7 cellular contexts compared by ENCODE assay signal in the genomic region with DNA sequence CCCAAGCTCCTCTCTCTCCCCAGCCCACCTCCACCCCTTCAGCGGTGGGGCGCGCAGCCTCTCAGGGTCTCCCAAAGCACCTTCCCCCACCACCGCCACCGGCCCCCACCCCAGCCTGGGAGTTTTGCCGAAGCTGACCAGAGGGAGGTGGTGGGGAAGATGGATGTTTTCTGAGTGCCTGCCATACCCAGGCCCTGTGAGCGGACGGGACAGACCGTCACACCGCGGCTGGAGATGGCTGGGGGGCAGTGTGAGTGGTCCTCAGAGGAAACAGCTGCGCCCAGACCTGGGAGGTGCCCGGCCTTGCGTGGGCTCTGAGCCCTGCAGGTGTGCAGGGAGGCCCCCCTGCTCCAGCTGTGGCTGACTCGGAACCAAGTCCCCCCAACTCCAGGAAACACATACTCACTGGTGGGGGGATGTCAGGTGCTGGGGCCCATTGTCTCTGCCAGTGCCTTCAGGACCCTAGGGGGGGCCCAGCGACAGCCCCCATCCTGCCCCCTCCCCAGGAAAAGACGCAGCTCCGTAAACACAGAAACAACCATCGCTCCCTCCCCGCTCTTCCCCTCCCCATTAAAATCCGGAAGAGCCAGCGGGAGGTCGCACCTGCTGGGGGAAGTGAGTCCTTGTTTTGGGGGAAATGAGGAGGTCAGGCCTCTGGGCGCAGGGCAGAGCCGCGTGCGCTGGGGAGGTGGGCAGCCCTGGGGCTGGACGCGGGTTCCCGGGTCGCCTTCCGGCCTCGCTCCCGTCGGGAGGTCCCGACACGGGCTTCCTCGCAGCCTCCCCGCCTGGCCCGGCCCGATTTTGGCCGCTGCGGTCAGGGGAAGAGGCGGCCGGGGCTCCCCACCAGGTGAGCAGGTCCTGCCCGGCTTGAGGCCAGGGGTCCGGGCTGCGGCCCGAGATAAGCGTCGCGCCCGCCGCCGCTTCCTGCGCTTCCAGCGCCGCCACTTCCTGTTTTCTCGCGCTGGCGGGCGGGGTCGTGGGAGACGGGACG. TPM values are rescaled to one million over a fixed set of nuclear protein-coding genes. Genes with fewer than 3 reads are reported as not detected.
DNase-seq lines count a peak whose midpoint lies in the region; ATAC-seq, FAIRE-seq and TF ChIP-seq lines count a peak whose summit lies in the region.

No MANE protein-coding gene starts in this region.

- CTCF ChIA-PET in H1 (lab: Charles Lee; ENCODE audit: partially characterized antibody) = interaction anchor here (0.6 to 7.3 kb wide), 10 partner anchors 8 to 242 kb away, joined by 3 to 73 read pairs (median 8); a partner anchor contains a TSS

- TF ChIP-seq CTCF in H1 (IDR thresholded peaks at IDR 0.05; ENCODE audit: control extremely low read depth in 1 of 3, insufficient read depth in 1 of 3, low read depth in 1 of 3, low read length in 3 of 3) (no peak), sigmoid colon (IDR thresholded peaks at IDR 0.05) (no peak)

- no peak overlapping the region for H4K91ac ChIP-seq in H1 (replicated peaks; ENCODE audit: insufficient read length, low read length)

- 18% methylated on average over 26 of the region's 65 CpGs; no CpG with 5 or more reads in 1 of the 2 experiments for WGBS in H1 (ENCODE audit: extremely low coverage in 1 of 2, insufficient coverage in 1 of 2, insufficient read length in 1 of 2, insufficient replicate concordance in 2 of 2, low coverage in 1 of 2, low lambda C conversion rate in 2 of 2, missing lambda C conversion rate in 1 of 2), 2 experiments
- 4 to 11% methylated on average over 65 of the region's 65 CpGs for WGBS in sigmoid colon, 2 donors

- no peak overlapping the region; the same call in 1 of the 2 replicates for H3K18ac ChIP-seq in H1 (ENCODE audit: extremely low read depth, low read length)

- no peak for FAIRE-seq in GM12892 (lab: Jason Lieb, UNC)
- no peak for FAIRE-seq in H1 (lab: Jason Lieb, UNC)

- in situ Hi-C loops in ACHN (cut with HindIII; ENCODE audit: low pct_ligation_motif_present, low pct_unique_long_range_greater_than_20kb, low sequenced_read_pairs) = no loop called here

- no peaks in the 10 kb centered on the region for H3K79me1 ChIP-seq in H1 (ENCODE audit: low read depth, low read length)

- no peak overlapping the region for H4K5ac ChIP-seq in H1 (ENCODE audit: insufficient read length, low read depth, low read length)

- no peak for ATAC-seq in HG03457 (IDR thresholded peaks at IDR 0.05; ENCODE audit: unreplicated experiment)
- ATAC-seq in HG02852 (IDR thresholded peaks at IDR 0.05; ENCODE audit: unreplicated experiment) = no peak

- H3K27me3 ChIP-seq in H1 (replicated peaks in 1 of 4; ENCODE audit: control insufficient read depth in 3 of 4, extremely low read depth in 1 of 4, insufficient read depth in 3 of 4, low read length in 3 of 4) (peaks cover 27 to 85% (median 70%) of the 10 kb centered on the region in 4 experiments), sigmoid colon (peaks cover 46 to 99% (median 90%) of the 10 kb centered on the region in 3 donors)

- DNase-seq in GM12892 (ENCODE audit: insufficient read length) (no peak), NOMO-1 treated with DMSO at 0.1 percent for 48 hours (lab: John Stamatoyannopoulos, UW; ENCODE audit: unreplicated experiment) (peak; percentile 28), H1 (ENCODE audit: low read depth in 1 of 2, low spot score in 2 of 2) (no peak), sigmoid colon (no peak), ACHN (no peak)

- TF ChIP-seq POLR2A in GM12892 (IDR thresholded peaks at IDR 0.05; ENCODE audit: low read depth, low read length) (peak; percentile 60; the same call in 1 of the 2 replicates), H1 (IDR thresholded peaks at IDR 0.05; ENCODE audit: control extremely low read depth in 1 of 2, low read depth in 2 of 2, low read length in 2 of 2) (no peak), sigmoid colon (IDR thresholded peaks at IDR 0.05) (no peak)

- no peak for TF ChIP-seq RAD21 in H1 (IDR thresholded peaks at IDR 0.05 in 1 of 2, conservative IDR thresholded peaks at IDR 0.05 in 1 of 2; ENCODE audit: low read depth in 2 of 2, low read length in 2 of 2)

- H2BK15ac ChIP-seq in H1 (ENCODE audit: low read length) = peak overlapping the region; percentile 16; the same call in 1 of the 2 replicates

- peak overlapping the region; percentile 68; the same call in 1 of the 2 replicates for H2BK12ac ChIP-seq in H1 (ENCODE audit: low read depth, low read length)

- peaks cover 3% of the 10 kb centered on the region; the same call in 1 of the 2 replicates for H3K23me2 ChIP-seq in H1 (ENCODE audit: low read depth, low read length)

- no peak overlapping the region for H3K4ac ChIP-seq in H1 (replicated peaks; ENCODE audit: insufficient read length, low read depth, low read length)

- H4K8ac ChIP-seq in H1 (ENCODE audit: extremely low read depth, insufficient read depth, low read length) = peak overlapping the region; percentile 62; the same call in 1 of the 2 replicates

- H3K9ac ChIP-seq in H1 (replicated peaks in 1 of 4; ENCODE audit: extremely low read depth in 1 of 4, low read depth in 3 of 4, low read length in 3 of 4) = no peak overlapping the region

- H3K4me3 ChIP-seq in H1 (ENCODE audit: extremely low read depth in 1 of 4, insufficient read depth in 2 of 4, low read depth in 3 of 4, low read length in 4 of 4) = peak overlapping the region; percentile 26 to 66 (median 41)
- H3K4me3 ChIP-seq in sigmoid colon = peak overlapping the region in 3 of 4 donors; percentile 16 to 45 (median 39)

- H2AFZ ChIP-seq in H1 (ENCODE audit: low read length) = no peak overlapping the region

- no peak overlapping the region for H2BK120ac ChIP-seq in H1 (replicated peaks; ENCODE audit: low read depth, low read length)

- no peak overlapping the region for H3K23ac ChIP-seq in H1 (ENCODE audit: insufficient read length)

- H4K20me1 ChIP-seq in H1 (replicated peaks in 1 of 2; ENCODE audit: control insufficient read depth in 1 of 2, insufficient read depth in 2 of 2, low read length in 2 of 2) = no peaks in the 10 kb centered on the region

- no peak overlapping the region; the same call in 1 of the 2 replicates for H2AK5ac ChIP-seq in H1 (ENCODE audit: low read depth, low read length)

- H3K36me3 ChIP-seq in H1 (ENCODE audit: control insufficient read depth in 2 of 4, insufficient read depth in 4 of 4, low read length in 3 of 4) (no peaks in the 10 kb centered on the region; a peak in 1 of 8 replicates), sigmoid colon (no peaks in the 10 kb centered on the region)

- H3K4me1 ChIP-seq in H1 (replicated peaks in 1 of 4; ENCODE audit: control insufficient read depth in 3 of 4, insufficient read depth in 4 of 4, low read length in 3 of 4) (peaks cover 0 to 21% (median 8%) of the 10 kb centered on the region in 4 experiments; a peak in 6 of 7 replicates), sigmoid colon (peaks cover 0 to 40% (median 33%) of the 10 kb centered on the region in 4 donors)

- H3K79me2 ChIP-seq in H1 (ENCODE audit: control insufficient read depth in 1 of 2, insufficient read depth in 2 of 2, low read length in 2 of 2) = no peaks in the 10 kb centered on the region

- intact Hi-C loops in sigmoid colon (cut with DNase I) = no loop called here

- no peak overlapping the region for H2BK5ac ChIP-seq in H1 (ENCODE audit: low read depth, low read length)

- TF ChIP-seq EP300 in H1 (IDR thresholded peaks at IDR 0.05; ENCODE audit: borderline replicate concordance in 1 of 2, low read depth in 2 of 2, low read length in 2 of 2) = no peak
- no peak for TF ChIP-seq EP300 in sigmoid colon (IDR thresholded peaks at IDR 0.05)

- no peak overlapping the region for H3K27ac ChIP-seq in H1 (ENCODE audit: low read depth, low read length)
- peak overlapping the region; percentile 10 to 69 (median 50) for H3K27ac ChIP-seq in sigmoid colon

- no peak overlapping the region; the same call in 1 of the 2 replicates for H2BK20ac ChIP-seq in H1 (ENCODE audit: low read length)

- peak overlapping the region; percentile 63 to 74; a peak in 3 of 4 replicates for H3K4me2 ChIP-seq in H1 (ENCODE audit: insufficient read depth in 1 of 2, low read depth in 2 of 2, low read length in 2 of 2)

- no peak overlapping the region for H3K14ac ChIP-seq in H1 (ENCODE audit: insufficient read length)

- no peaks in the 10 kb centered on the region for H3K9me3 ChIP-seq in H1 (ENCODE audit: insufficient read depth in 2 of 2, low read depth in 1 of 2, low read length in 1 of 2)
- no peaks in the 10 kb centered on the region for H3K9me3 ChIP-seq in sigmoid colon

- H3K56ac ChIP-seq in H1 (replicated peaks; ENCODE audit: insufficient read length, low read depth, low read length) = no peak overlapping the region

- POLR2A ChIA-PET in H1 (lab: Charles Lee; ENCODE audit: partially characterized antibody) = interaction anchor here (0.8 to 1.0 kb wide), 2 partner anchors 12 to 186 kb away, joined by 3 read pairs; no protein-coding TSS in a partner anchor

RNA-seq across cellular contexts. Expression of a gene that starts 6.1 kb away (rescaled TPM):
- 3.0 TPM for polyA plus RNA-seq in GM12892 (2012; ENCODE audit: missing spikeins)
- 0.52 and 0.61 TPM in 2 replicates for total RNA-seq in H1 (2021; fragmentation: NEBNext Ultra II Directional; extraction: Animal tissue kit (Norgen Biotek cat#: 25700))
- polyA plus RNA-seq in H1 (2011; rRNA removed) = 0.39 and 0.96 TPM in 2 replicates
- 0.36 TPM for polyA plus RNA-seq in H1 (2011; cell fraction: cytosol; rRNA removed)
- polyA plus RNA-seq in H1 (2011; cell fraction: nucleus; rRNA removed) = 2.6 TPM
- 0.10 to 0.39 TPM (median 0.25 TPM) in 4 replicates for polyA plus RNA-seq in H1 (2012, experiment 1 of 2)
- polyA plus RNA-seq in H1 (2012, experiment 2 of 2) = 0.13 TPM
- 0.57 TPM for polyA plus RNA-seq in H1 (2013, experiment 1 of 2)
- polyA plus RNA-seq in H1 (2013, experiment 2 of 2) = 0.40 TPM
- polyA minus RNA-seq in H1 (2011; rRNA and poly(A)+ RNA removed) = 0.29 and 0.41 TPM in 2 replicates
- 0.22 TPM for polyA minus RNA-seq in H1 (2011; cell fraction: cytosol; rRNA and poly(A)+ RNA removed)
- 2.3 TPM for polyA minus RNA-seq in H1 (2011; cell fraction: nucleus; rRNA and poly(A)+ RNA removed)
- 1 to 10 TPM in 1 of 4 donors, under 1 TPM in 3; under 0.01 to 1.1 (median 0.37) TPM for total RNA-seq in sigmoid colon
- polyA plus RNA-seq in sigmoid colon = 1 to 10 TPM in 1 of 3 donors, not detected in 2; 1.7 TPM

RNA-seq across cellular contexts. Expression of a gene that starts 7.4 kb away (rescaled TPM):
- 0.13 TPM for polyA plus RNA-seq in GM12892 (2012; ENCODE audit: missing spikeins)
- 0.23 TPM in 1 of 2 replicates, not detected in the other for total RNA-seq in H1 (2021; fragmentation: NEBNext Ultra II Directional; extraction: Animal tissue kit (Norgen Biotek cat#: 25700))
- polyA plus RNA-seq in H1 (2011; rRNA removed) (0.08 and 0.09 TPM in 2 replicates), sigmoid colon (10 to 100 TPM in 1 of 3 donors, 1 to 10 TPM in 1, under 1 TPM in 1; 0.69 to 11.9 (median 3.0) TPM)
- polyA plus RNA-seq in H1 (2011; cell fraction: cytosol; rRNA removed) = not detected
- polyA plus RNA-seq in H1 (2011; cell fraction: nucleus; rRNA removed) = 0.13 TPM
- polyA plus RNA-seq in H1 (2012, experiment 1 of 2) = 0.14 to 0.16 TPM in 2 of 4 replicates, not detected in the others
- polyA plus RNA-seq in H1 (2012, experiment 2 of 2) = 0.22 TPM
- 0.34 TPM for polyA plus RNA-seq in H1 (2013, experiment 1 of 2)
- polyA plus RNA-seq in H1 (2013, experiment 2 of 2) = 0.39 TPM
- not detected in 2 replicates for polyA minus RNA-seq in H1 (2011; rRNA and poly(A)+ RNA removed)
- not detected for polyA minus RNA-seq in H1 (2011; cell fraction: cytosol; rRNA and poly(A)+ RNA removed)
- 0.30 TPM for polyA minus RNA-seq in H1 (2011; cell fraction: nucleus; rRNA and poly(A)+ RNA removed)
- 1 to 10 TPM; 1.8 to 5.5 (median 3.8) TPM for total RNA-seq in sigmoid colon

RNA-seq across cellular contexts. Expression of a gene that starts 20.9 kb away (rescaled TPM):
- 10.4 TPM for polyA plus RNA-seq in GM12892 (2012; ENCODE audit: missing spikeins)
- 41.4 and 46.3 TPM in 2 replicates for total RNA-seq in H1 (2021; fragmentation: NEBNext Ultra II Directional; extraction: Animal tissue kit (Norgen Biotek cat#: 25700))
- polyA plus RNA-seq in H1 (2011; rRNA removed) (42.3 and 66.0 TPM in 2 replicates), sigmoid colon (10 to 100 TPM in 2 of 3 donors, 1 to 10 TPM in 1; 2.1 to 14.0 (median 11.4) TPM)
- polyA plus RNA-seq in H1 (2011; cell fraction: cytosol; rRNA removed) = 52.5 TPM
- polyA plus RNA-seq in H1 (2011; cell fraction: nucleus; rRNA removed) = 118 TPM
- 34.2 to 60.1 TPM (median 48.8 TPM) in 4 replicates for polyA plus RNA-seq in H1 (2012, experiment 1 of 2)
- 35.4 TPM for polyA plus RNA-seq in H1 (2012, experiment 2 of 2)
- 55.3 TPM for polyA plus RNA-seq in H1 (2013, experiment 1 of 2)
- polyA plus RNA-seq in H1 (2013, experiment 2 of 2) = 51.7 TPM
- 9.5 and 12.8 TPM in 2 replicates for polyA minus RNA-seq in H1 (2011; rRNA and poly(A)+ RNA removed)
- polyA minus RNA-seq in H1 (2011; cell fraction: cytosol; rRNA and poly(A)+ RNA removed) = 14.2 TPM
- polyA minus RNA-seq in H1 (2011; cell fraction: nucleus; rRNA and poly(A)+ RNA removed) = 35.6 TPM
- total RNA-seq in sigmoid colon = 10 to 100 TPM; 41.7 to 50.5 (median 42.2) TPM

RNA-seq across cellular contexts. Expression of a gene that starts 37.2 kb away (rescaled TPM):
- polyA plus RNA-seq in GM12892 (2012; ENCODE audit: missing spikeins) = 14.0 TPM
- total RNA-seq in H1 (2021; fragmentation: NEBNext Ultra II Directional; extraction: Animal tissue kit (Norgen Biotek cat#: 25700)) = 12.7 and 13.1 TPM in 2 replicates
- polyA plus RNA-seq in H1 (2011; rRNA removed) (16.8 and 21.9 TPM in 2 replicates), sigmoid colon (10 to 100 TPM; 11.1 to 22.0 (median 12.6) TPM)
- 14.6 TPM for polyA plus RNA-seq in H1 (2011; cell fraction: cytosol; rRNA removed)
- polyA plus RNA-seq in H1 (2011; cell fraction: nucleus; rRNA removed) = 18.9 TPM
- polyA plus RNA-seq in H1 (2012, experiment 1 of 2) = 9.5 to 12.1 TPM (median 10.6 TPM) in 4 replicates
- polyA plus RNA-seq in H1 (2012, experiment 2 of 2) = 8.8 TPM
- 9.0 TPM for polyA plus RNA-seq in H1 (2013, experiment 1 of 2)
- polyA plus RNA-seq in H1 (2013, experiment 2 of 2) = 8.9 TPM
- 4.3 and 4.8 TPM in 2 replicates for polyA minus RNA-seq in H1 (2011; rRNA and poly(A)+ RNA removed)
- 8.7 TPM for polyA minus RNA-seq in H1 (2011; cell fraction: cytosol; rRNA and poly(A)+ RNA removed)
- 6.3 TPM for polyA minus RNA-seq in H1 (2011; cell fraction: nucleus; rRNA and poly(A)+ RNA removed)
- 10 to 100 TPM in 2 of 4 donors, 1 to 10 TPM in 2; 7.5 to 12.3 (median 10.5) TPM for total RNA-seq in sigmoid colon

RNA-seq across cellular contexts. Expression of a gene that starts 37.8 kb away (rescaled TPM):
- polyA plus RNA-seq in GM12892 (2012; ENCODE audit: missing spikeins) = 0.23 TPM
- 0.52 and 0.63 TPM in 2 replicates for total RNA-seq in H1 (2021; fragmentation: NEBNext Ultra II Directional; extraction: Animal tissue kit (Norgen Biotek cat#: 25700))
- polyA plus RNA-seq in H1 (2011; rRNA removed) = 0.98 and 2.0 TPM in 2 replicates
- polyA plus RNA-seq in H1 (2011; cell fraction: cytosol; rRNA removed) = 1.3 TPM
- 2.1 TPM for polyA plus RNA-seq in H1 (2011; cell fraction: nucleus; rRNA removed)
- 0.52 to 1.4 TPM (median 1.1 TPM) in 4 replicates for polyA plus RNA-seq in H1 (2012, experiment 1 of 2)
- 0.81 TPM for polyA plus RNA-seq in H1 (2012, experiment 2 of 2)
- 0.39 TPM for polyA plus RNA-seq in H1 (2013, experiment 1 of 2)
- 0.46 TPM for polyA plus RNA-seq in H1 (2013, experiment 2 of 2)
- polyA minus RNA-seq in H1 (2011; rRNA and poly(A)+ RNA removed) = 1.2 and 1.4 TPM in 2 replicates
- polyA minus RNA-seq in H1 (2011; cell fraction: cytosol; rRNA and poly(A)+ RNA removed) = 1.4 TPM
- polyA minus RNA-seq in H1 (2011; cell fraction: nucleus; rRNA and poly(A)+ RNA removed) = 0.50 TPM
- total RNA-seq in sigmoid colon = 1 to 10 TPM in 1 of 4 donors, under 1 TPM in 3; 0.71 to 2.2 (median 0.89) TPM
- polyA plus RNA-seq in sigmoid colon = 1 to 10 TPM in 1 of 3 donors, under 1 TPM in 1, not detected in 1; under 0.01 to 1.0 TPM
